15 cellular contexts compared by ENCODE assay signal in genomic region chr15:98807262-98807661, GRCh38.
DNase-seq lines count a peak whose midpoint lies in the region; ATAC-seq and TF ChIP-seq lines count a peak whose summit lies in the region.
"Had no signal": no experiment of that assay in that cellular context is flagged by ENCODE, and none has a peak within 500 bp of the region (broad histone marks: within the 10 kb centered on the region; RNA-seq: fewer than 3 reads in every experiment).

No MANE protein-coding gene starts in this region.

- H3K27ac ChIP-seq in brain microvascular endothelial cell (no peak overlapping the region), hepatocyte (peak overlapping the region; percentile 19)
- H3K27ac ChIP-seq: colonic mucosa, SJSA1 had no signal

- DNase-seq in AG04449 (ENCODE audit: low read depth, low spot score) (peak; percentile 71), HFF-Myc (ENCODE audit: extremely low read depth, low read depth) (peak; percentile 45), brain microvascular endothelial cell (peak; percentile 45), hepatocyte (ENCODE audit: low spot score) (no peak), iPS-NIHi7 (ENCODE audit: extremely low spot score) (no peak), mesenteric fat pad (ENCODE audit: low spot score) (no peak), retina (no peak)
- DNase-seq: activated CD4-positive, CD25-positive, alpha-beta regulatory T cell treated with anti-CD3 and anti-CD28 coated beads, Interleukin-2, amount 50 U/mL, for 72 hours; CD4-positive, alpha-beta T cell; colonic mucosa; NCI-H1105 treated with DMSO at 0.1 percent for 48 hours; NCI-H526; stimulated activated CD8-positive, alpha-beta memory T cell treated with anti-CD3 and anti-CD28 coated beads, Interleukin-4, amount 100 ng/mL, for 48 hours had no signal

- H3K4me1 ChIP-seq in hepatocyte (ENCODE audit: insufficient read depth): peaks cover 6% of the 10 kb centered on the region
- H3K4me1 ChIP-seq: colonic mucosa had no signal

- H3K4me2 ChIP-seq in hepatocyte: no peak overlapping the region

- TF ChIP-seq CTCF in AG04449 (IDR thresholded peaks at IDR 0.05; ENCODE audit: insufficient read depth, low read length, missing control alignments) (no peak), HFF-Myc (IDR thresholded peaks at IDR 0.05; ENCODE audit: low read depth, low read length, missing control alignments) (no peak), brain microvascular endothelial cell (IDR thresholded peaks at IDR 0.05; ENCODE audit: low read depth, low read length, missing control alignments) (no peak), hepatocyte (IDR thresholded peaks at IDR 0.05; ENCODE audit: poor library complexity) (no peak)

- no peaks in the 10 kb centered on the region for H3K9me3 ChIP-seq in hepatocyte (ENCODE audit: low read depth)
- H3K9me3 ChIP-seq: colonic mucosa, SJSA1 had no signal

- H3K9me2 ChIP-seq in hepatocyte (replicated peaks; ENCODE audit: insufficient read depth): no peaks in the 10 kb centered on the region

- H3K27me3 ChIP-seq in brain microvascular endothelial cell (replicated peaks) (no peaks in the 10 kb centered on the region), hepatocyte (no peaks in the 10 kb centered on the region)
- H3K27me3 ChIP-seq: colonic mucosa, SJSA1 had no signal

- WGBS in hepatocyte (ENCODE audit: low lambda C conversion rate, missing lambda C conversion rate): 62% methylated on average over 4 of the region's 4 CpGs

- H3K36me3 ChIP-seq in brain microvascular endothelial cell (replicated peaks): no peaks in the 10 kb centered on the region
- H3K36me3 ChIP-seq in hepatocyte (replicated peaks; ENCODE audit: insufficient read depth, low read depth): no peaks in the 10 kb centered on the region
- H3K36me3 ChIP-seq: colonic mucosa, SJSA1 had no signal

- H4K20me1 ChIP-seq in hepatocyte (ENCODE audit: insufficient read depth, poor library complexity, severe bottlenecking): peaks cover 6% of the 10 kb centered on the region

- H2AFZ ChIP-seq in hepatocyte: no peak overlapping the region

- POLR2A ChIA-PET in AG04449 (lab: Yijun Ruan, JAX): no interaction called here

- H3K4me3 ChIP-seq in AG04449 (ENCODE audit: low read depth, low read length): no peak overlapping the region
- H3K4me3 ChIP-seq in HFF-Myc (replicated peaks; ENCODE audit: low read depth, low read length): no peak overlapping the region
- H3K4me3 ChIP-seq in brain microvascular endothelial cell (ENCODE audit: low read depth, low read length): no peak overlapping the region
- no peak overlapping the region for H3K4me3 ChIP-seq in hepatocyte
- H3K4me3 ChIP-seq: colonic mucosa, SJSA1 had no signal

- in situ Hi-C loops in brain microvascular endothelial cell (cut with HindIII; ENCODE audit: low pct_ligation_motif_present, low sequenced_read_pairs): no loop called here

- H3K79me2 ChIP-seq in hepatocyte: peaks cover 91% of the 10 kb centered on the region

- ATAC-seq in HG03439 (IDR thresholded peaks at IDR 0.05; ENCODE audit: unreplicated experiment): no peak

- CTCF ChIA-PET in AG04449 (lab: Yijun Ruan, JAX): interaction anchor here (0.7 to 1.7 kb wide), 7 partner anchors 8 to 293 kb away, joined by 3 to 7 read pairs (median 4); no protein-coding TSS in a partner anchor

Comparison
In these comparisons a context has a peak if more than half of its experiments do, and no peak if none do; other contexts are left out.
1. DNase-seq: peak in AG04449 (single experiment), HFF-Myc (single experiment) and brain microvascular endothelial cell (single experiment); none in hepatocyte (single experiment), iPS-NIHi7 (single experiment), mesenteric fat pad (single experiment) and retina (single experiment).